Comparison of ENCODE assay signal across 8 cellular contexts in the genomic region with DNA sequence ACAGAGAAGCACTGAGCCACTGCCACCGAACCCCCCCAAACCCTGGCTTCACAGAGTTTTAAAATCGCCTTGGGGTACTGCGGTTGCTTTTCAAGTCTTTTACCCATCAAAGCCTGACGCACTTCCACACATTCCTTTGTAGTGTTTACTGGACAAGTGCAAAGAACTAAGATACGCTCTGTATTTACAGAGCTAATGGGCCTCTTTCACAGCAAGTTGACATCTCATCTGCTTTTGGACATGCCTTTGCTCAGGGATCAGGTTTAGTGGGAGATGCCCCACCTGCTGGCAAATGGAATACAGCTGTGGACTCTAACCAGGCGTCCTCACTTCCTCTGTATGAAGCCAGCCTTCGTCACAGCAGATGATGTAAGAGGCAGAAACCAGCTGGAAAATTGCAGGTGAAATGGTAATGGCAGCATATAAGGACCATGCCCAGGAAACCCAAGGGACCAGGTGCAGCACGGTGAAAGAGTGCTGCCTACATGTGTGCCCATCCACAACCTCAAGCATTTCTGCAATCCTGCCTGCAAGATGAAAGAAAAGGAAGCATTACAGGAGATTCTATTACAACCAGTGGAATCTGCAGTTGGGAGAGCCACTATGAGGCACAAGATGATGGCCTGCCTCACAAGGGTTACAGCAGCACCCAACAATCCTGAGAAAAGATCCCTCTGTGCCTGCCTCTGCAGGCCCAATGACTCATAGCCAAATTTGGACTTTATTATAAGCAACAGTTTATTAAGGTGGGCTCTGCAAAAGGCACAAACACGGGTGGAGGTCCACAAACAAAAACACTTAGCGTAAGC. TPM values are rescaled to one million over a fixed set of nuclear protein-coding genes. Genes with fewer than 3 reads are reported as not detected.
DNase-seq lines count a peak whose midpoint lies in the region; ATAC-seq and TF ChIP-seq lines count a peak whose summit lies in the region.

No MANE protein-coding gene starts in this region.

- H3K4me1 Mint-ChIP-seq in Calu3 (ENCODE audit: low read depth, unreplicated experiment) (peaks cover 27% of the 10 kb centered on the region), memory B cell (peaks cover 67% of the 10 kb centered on the region)

- BruUV-seq in Calu3 (replicated peaks; lab: Mats Ljungman, UMichigan), result no TSS peak

- H3K4me1 ChIP-seq in ascending aorta, result peaks cover 21 to 86% of the 10 kb centered on the region in 2 donors

- H3K36me3 ChIP-seq in ascending aorta, result no peaks in the 10 kb centered on the region

- H3K27ac Mint-ChIP-seq in Calu3 (ENCODE audit: unreplicated experiment) (no peak overlapping the region), memory B cell (peak overlapping the region; percentile 26)

- H3K27me3 ChIP-seq in ascending aorta, result no peaks in the 10 kb centered on the region

- H3K36me3 Mint-ChIP-seq in Calu3 (ENCODE audit: insufficient read depth, unreplicated experiment) (peaks cover 14% of the 10 kb centered on the region), memory B cell (peaks cover 7% of the 10 kb centered on the region)

- no peak overlapping the region for H3K4me3 Mint-ChIP-seq in Calu3 (ENCODE audit: low read depth, unreplicated experiment)
- peak overlapping the region; percentile 30 for H3K4me3 Mint-ChIP-seq in memory B cell

- H3K27ac ChIP-seq in ascending aorta, result peak overlapping the region; percentile 42 to 54

- TF ChIP-seq CTCF in Calu3 (IDR thresholded peaks at IDR 0.05; ENCODE audit: unreplicated experiment), result no peak
- no peak for TF ChIP-seq CTCF in ascending aorta (IDR thresholded peaks at IDR 0.05)

- CTCF ChIA-PET in Calu3 (lab: Charles Lee) (interaction anchor here (0.6 to 1.2 kb wide), 2 partner anchors 13 to 203 kb away, joined by 3 to 4 read pairs; no protein-coding TSS in a partner anchor), HEK293T (lab: Yijun Ruan, JAX) (interaction anchor here (0.8 kb wide), 1 partner anchor 46 kb away, joined by 3 read pairs; no protein-coding TSS in a partner anchor)

- no peaks in the 10 kb centered on the region for H3K9me3 ChIP-seq in ascending aorta

- ATAC-seq in memory B cell (ENCODE audit: low read depth), result peak; percentile 23
- no peak for ATAC-seq in GM18868 (IDR thresholded peaks at IDR 0.05; ENCODE audit: unreplicated experiment)
- no peak for ATAC-seq in GM21576 (IDR thresholded peaks at IDR 0.05; ENCODE audit: unreplicated experiment)

- intact Hi-C loops in Calu3 (cut with micrococcal nuclease; ENCODE audit: unreplicated experiment) (no loop called here), ascending aorta (cut with DNase I) (loop anchor here (2.0 kb wide), 1 partner anchor 23 kb away; no protein-coding TSS in a partner anchor)

- H3K4me3 ChIP-seq in ascending aorta, result peak overlapping the region in 1 of 2 donors; percentile 21

- POLR2A ChIA-PET in HEK293T (lab: Yijun Ruan, JAX), result interaction anchor here (0.9 to 1.1 kb wide), 3 partner anchors 9 to 83 kb away, joined by 3 read pairs; a partner anchor contains a TSS

- no peaks in the 10 kb centered on the region for H3K9me3 Mint-ChIP-seq in Calu3 (ENCODE audit: low read depth, unreplicated experiment)
- no peaks in the 10 kb centered on the region for H3K9me3 Mint-ChIP-seq in memory B cell

- H3K27me3 Mint-ChIP-seq in Calu3 (ENCODE audit: unreplicated experiment), result no peaks in the 10 kb centered on the region
- H3K27me3 Mint-ChIP-seq in memory B cell, result no peaks in the 10 kb centered on the region

- DNase-seq in Calu3, result peak; percentile 12
- peak; percentile 89 for DNase-seq in NCI-H146 (lab: John Stamatoyannopoulos, UW)
- DNase-seq in ascending aorta (ENCODE audit: low spot score in 2 of 2), result no peak
- no peak for DNase-seq in memory B cell (ENCODE audit: low spot score in 2 of 2)
- no peak for DNase-seq in NCI-H82 treated with DMSO at 0.1 percent for 48 hours (lab: John Stamatoyannopoulos, UW; ENCODE audit: unreplicated experiment)
- DNase-seq in HEK293T (ENCODE audit: extremely low spot score), result no peak

TF ChIP-seq in HEK293T, 16 proteins besides CTCF, POLR2A, EP300 and RAD21:
- TF ChIP-seq SP1 (IDR thresholded peaks at IDR 0.05) (no peak), L3MBTL2 (conservative IDR thresholded peaks at IDR 0.05) (no peak), SUZ12 (IDR thresholded peaks at IDR 0.05) (no peak), CTBP1 (IDR thresholded peaks at IDR 0.05; ENCODE audit: borderline replicate concordance) (no peak), NFRKB (IDR thresholded peaks at IDR 0.05) (no peak), FOXA1 (IDR thresholded peaks at IDR 0.05) (no peak), FOXM1 (IDR thresholded peaks at IDR 0.05; ENCODE audit: borderline replicate concordance) (no peak), FOXK2 (IDR thresholded peaks at IDR 0.05) (no peak), BHLHE40 (IDR thresholded peaks at IDR 0.05; ENCODE audit: borderline replicate concordance) (no peak), LEF1 (IDR thresholded peaks at IDR 0.05; ENCODE audit: borderline replicate concordance) (no peak)
- TF ChIP-seq, protein P1, sequence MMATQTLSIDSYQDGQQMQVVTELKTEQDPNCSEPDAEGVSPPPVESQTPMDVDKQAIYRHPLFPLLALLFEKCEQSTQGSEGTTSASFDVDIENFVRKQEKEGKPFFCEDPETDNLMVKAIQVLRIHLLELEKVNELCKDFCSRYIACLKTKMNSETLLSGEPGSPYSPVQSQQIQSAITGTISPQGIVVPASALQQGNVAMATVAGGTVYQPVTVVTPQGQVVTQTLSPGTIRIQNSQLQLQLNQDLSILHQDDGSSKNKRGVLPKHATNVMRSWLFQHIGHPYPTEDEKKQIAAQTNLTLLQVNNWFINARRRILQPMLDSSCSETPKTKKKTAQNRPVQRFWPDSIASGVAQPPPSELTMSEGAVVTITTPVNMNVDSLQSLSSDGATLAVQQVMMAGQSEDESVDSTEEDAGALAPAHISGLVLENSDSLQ (IDR thresholded peaks at IDR 0.05), result no peak

RNA-seq across cellular contexts. Expression of a gene that starts 34.7 kb away (rescaled TPM):
- 92.2 and 93.9 TPM in 2 replicates for total RNA-seq in Calu3 (2022)
- total RNA-seq in ascending aorta, result 55.3 TPM

Comparison
In these comparisons a context has a peak if more than half of its experiments do, and no peak if none do; other contexts are left out.
1. DNase-seq: peak in Calu3 (single experiment) and NCI-H146 (single experiment); none in ascending aorta (0 of 2), memory B cell (0 of 2), NCI-H82 treated with DMSO at 0.1 percent for 48 hours (single experiment) and HEK293T (single experiment).